In genomic region chr9:112717669-112718331, GRCh38 we compare ENCODE assay signal across 1 cellular context.
A peak's percentile ranks its signal among the peaks of the same experiment; 100 is the strongest.
TF ChIP-seq lines count a peak whose summit lies in the region.

A gene with protein sequence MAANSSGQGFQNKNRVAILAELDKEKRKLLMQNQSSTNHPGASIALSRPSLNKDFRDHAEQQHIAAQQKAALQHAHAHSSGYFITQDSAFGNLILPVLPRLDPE (minus strand): TSS chr9:112718117. CDS start chr9:112716485, 1,632 bp downstream.

TF ChIP-seq in HepG2, 621 proteins besides CTCF, POLR2A, EP300 and RAD21 (continued from another document and continues in another):
- TF ChIP-seq TRAFD1 (CRISPR knock-in tag; IDR thresholded peaks at IDR 0.05; ENCODE audit: borderline replicate concordance) (no peak), MAFF (IDR thresholded peaks at IDR 0.05; ENCODE audit: low read depth, low read length) (no peak), BCL6 (CRISPR knock-in tag; IDR thresholded peaks at IDR 0.05) (no peak), RORA (CRISPR knock-in tag; IDR thresholded peaks at IDR 0.05) (no peak), ZNF431 (CRISPR knock-in tag; IDR thresholded peaks at IDR 0.05; ENCODE audit: borderline replicate concordance, low read depth) (no peak), ZBTB7B (CRISPR knock-in tag; IDR thresholded peaks at IDR 0.05) (peak; percentile 24; the same call in 1 of the 2 replicates), TBP (CRISPR knock-in tag; IDR thresholded peaks at IDR 0.05) (no peak), KLF12 (CRISPR knock-in tag; IDR thresholded peaks at IDR 0.05; ENCODE audit: borderline replicate concordance) (no peak), MBD4 (IDR thresholded peaks at IDR 0.05; ENCODE audit: borderline replicate concordance, low read length) (no peak), ZNF841 (CRISPR knock-in tag; IDR thresholded peaks at IDR 0.05; ENCODE audit: borderline replicate concordance) (no peak), SMARCC2 (IDR thresholded peaks at IDR 0.05) (no peak), CEBPG (CRISPR knock-in tag; IDR thresholded peaks at IDR 0.05) (peak; percentile 35; the same call in 1 of the 2 replicates), MEIS2 (CRISPR knock-in tag; IDR thresholded peaks at IDR 0.05) (peak; percentile 51; the same call in 1 of the 2 replicates), ZUFSP (CRISPR knock-in tag; IDR thresholded peaks at IDR 0.05; ENCODE audit: borderline replicate concordance) (no peak), ZNF766 (CRISPR knock-in tag; IDR thresholded peaks at IDR 0.05; ENCODE audit: borderline replicate concordance) (no peak; the same call in 1 of the 2 replicates), ELK4 (CRISPR knock-in tag; IDR thresholded peaks at IDR 0.05; ENCODE audit: borderline replicate concordance) (no peak), ZNF407 (CRISPR knock-in tag; IDR thresholded peaks at IDR 0.05; ENCODE audit: not compliant biosample characterization) (no peak), DPF2 (CRISPR knock-in tag; IDR thresholded peaks at IDR 0.05; ENCODE audit: borderline replicate concordance, low read depth) (no peak), SKI (IDR thresholded peaks at IDR 0.05; ENCODE audit: partially characterized antibody) (no peak), MBNL3 (CRISPR knock-in tag; conservative IDR thresholded peaks at IDR 0.05) (no peak), TEAD2 (CRISPR knock-in tag; IDR thresholded peaks at IDR 0.05) (no peak), MTA3 (CRISPR knock-in tag; IDR thresholded peaks at IDR 0.05) (no peak), HNRNPUL1 (IDR thresholded peaks at IDR 0.05; ENCODE audit: low read depth, low read length) (no peak), ZNF24 (IDR thresholded peaks at IDR 0.05) (no peak), ZSCAN30 (CRISPR knock-in tag; IDR thresholded peaks at IDR 0.05) (no peak), ZNF281 (CRISPR knock-in tag; IDR thresholded peaks at IDR 0.05; ENCODE audit: borderline replicate concordance) (no peak), MEIS1 (CRISPR knock-in tag; IDR thresholded peaks at IDR 0.05; ENCODE audit: borderline replicate concordance) (no peak)
- TF ChIP-seq, protein P1, sequence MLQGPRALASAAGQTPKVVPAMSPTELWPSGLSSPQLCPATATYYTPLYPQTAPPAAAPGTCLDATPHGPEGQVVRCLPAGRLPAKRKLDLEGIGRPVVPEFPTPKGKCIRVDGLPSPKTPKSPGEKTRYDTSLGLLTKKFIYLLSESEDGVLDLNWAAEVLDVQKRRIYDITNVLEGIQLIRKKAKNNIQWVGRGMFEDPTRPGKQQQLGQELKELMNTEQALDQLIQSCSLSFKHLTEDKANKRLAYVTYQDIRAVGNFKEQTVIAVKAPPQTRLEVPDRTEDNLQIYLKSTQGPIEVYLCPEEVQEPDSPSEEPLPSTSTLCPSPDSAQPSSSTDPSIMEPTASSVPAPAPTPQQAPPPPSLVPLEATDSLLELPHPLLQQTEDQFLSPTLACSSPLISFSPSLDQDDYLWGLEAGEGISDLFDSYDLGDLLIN (CRISPR knock-in tag; IDR thresholded peaks at IDR 0.05; ENCODE audit: borderline replicate concordance): no peak
- TF ChIP-seq, protein P2, sequence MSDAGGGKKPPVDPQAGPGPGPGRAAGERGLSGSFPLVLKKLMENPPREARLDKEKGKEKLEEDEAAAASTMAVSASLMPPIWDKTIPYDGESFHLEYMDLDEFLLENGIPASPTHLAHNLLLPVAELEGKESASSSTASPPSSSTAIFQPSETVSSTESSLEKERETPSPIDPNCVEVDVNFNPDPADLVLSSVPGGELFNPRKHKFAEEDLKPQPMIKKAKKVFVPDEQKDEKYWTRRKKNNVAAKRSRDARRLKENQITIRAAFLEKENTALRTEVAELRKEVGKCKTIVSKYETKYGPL (CRISPR knock-in tag; IDR thresholded peaks at IDR 0.05): no peak
- TF ChIP-seq, protein P3, sequence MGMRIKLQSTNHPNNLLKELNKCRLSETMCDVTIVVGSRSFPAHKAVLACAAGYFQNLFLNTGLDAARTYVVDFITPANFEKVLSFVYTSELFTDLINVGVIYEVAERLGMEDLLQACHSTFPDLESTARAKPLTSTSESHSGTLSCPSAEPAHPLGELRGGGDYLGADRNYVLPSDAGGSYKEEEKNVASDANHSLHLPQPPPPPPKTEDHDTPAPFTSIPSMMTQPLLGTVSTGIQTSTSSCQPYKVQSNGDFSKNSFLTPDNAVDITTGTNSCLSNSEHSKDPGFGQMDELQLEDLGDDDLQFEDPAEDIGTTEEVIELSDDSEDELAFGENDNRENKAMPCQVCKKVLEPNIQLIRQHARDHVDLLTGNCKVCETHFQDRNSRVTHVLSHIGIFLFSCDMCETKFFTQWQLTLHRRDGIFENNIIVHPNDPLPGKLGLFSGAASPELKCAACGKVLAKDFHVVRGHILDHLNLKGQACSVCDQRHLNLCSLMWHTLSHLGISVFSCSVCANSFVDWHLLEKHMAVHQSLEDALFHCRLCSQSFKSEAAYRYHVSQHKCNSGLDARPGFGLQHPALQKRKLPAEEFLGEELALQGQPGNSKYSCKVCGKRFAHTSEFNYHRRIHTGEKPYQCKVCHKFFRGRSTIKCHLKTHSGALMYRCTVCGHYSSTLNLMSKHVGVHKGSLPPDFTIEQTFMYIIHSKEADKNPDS (CRISPR knock-in tag; IDR thresholded peaks at IDR 0.05): no peak
